ENCODE assay signal across 1 cellular context in the genomic region with DNA sequence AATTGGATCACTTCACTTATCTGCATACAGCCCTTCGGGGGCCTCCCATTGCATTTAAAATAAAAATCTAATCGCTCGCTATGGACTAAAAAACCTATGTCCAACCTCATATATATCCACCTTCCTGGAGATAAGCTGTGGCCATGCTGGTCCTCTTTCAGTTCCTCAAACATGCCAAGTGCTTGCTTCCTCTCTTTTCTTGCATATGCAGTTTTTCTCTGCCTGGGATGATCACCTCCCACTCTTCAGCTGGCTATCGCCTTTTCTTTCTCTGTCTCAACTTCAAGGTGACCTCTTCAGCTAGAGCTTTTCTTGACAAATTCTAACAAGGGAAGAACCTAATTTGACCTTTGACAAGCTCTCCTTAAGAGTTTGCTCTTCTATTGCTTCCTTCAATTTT.
TF ChIP-seq lines count a peak whose summit lies in the region.

No MANE protein-coding gene starts in this region.

TF ChIP-seq in GM12878, 131 proteins besides CTCF, POLR2A, EP300 and RAD21:
- TF ChIP-seq, protein P1, sequence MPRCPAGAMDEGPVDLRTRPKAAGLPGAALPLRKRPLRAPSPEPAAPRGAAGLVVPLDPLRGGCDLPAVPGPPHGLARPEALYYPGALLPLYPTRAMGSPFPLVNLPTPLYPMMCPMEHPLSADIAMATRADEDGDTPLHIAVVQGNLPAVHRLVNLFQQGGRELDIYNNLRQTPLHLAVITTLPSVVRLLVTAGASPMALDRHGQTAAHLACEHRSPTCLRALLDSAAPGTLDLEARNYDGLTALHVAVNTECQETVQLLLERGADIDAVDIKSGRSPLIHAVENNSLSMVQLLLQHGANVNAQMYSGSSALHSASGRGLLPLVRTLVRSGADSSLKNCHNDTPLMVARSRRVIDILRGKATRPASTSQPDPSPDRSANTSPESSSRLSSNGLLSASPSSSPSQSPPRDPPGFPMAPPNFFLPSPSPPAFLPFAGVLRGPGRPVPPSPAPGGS (IDR thresholded peaks at IDR 0.05; ENCODE audit: borderline replicate concordance, insufficient read depth, low read depth, low read length, poor library complexity, severe bottlenecking), result no peak
- peak; percentile 86 for TF ChIP-seq SPI1 (IDR thresholded peaks at IDR 0.05; ENCODE audit: borderline replicate concordance, insufficient read depth, low read depth, low read length)
- TF ChIP-seq IKZF2 (IDR thresholded peaks at IDR 0.05), result peak; percentile 25 to 38; a peak in 2 of 4 replicates
- TF ChIP-seq EED (IDR thresholded peaks at IDR 0.05; ENCODE audit: low read depth), result peak; percentile 37; the same call in 1 of the 2 replicates
- no peak for TF ChIP-seq TCF12 (IDR thresholded peaks at IDR 0.05; ENCODE audit: low read depth, low read length)
